ENCODE assay signal across 1 cellular context in genomic region chr6:110310861-110311446, GRCh38.
TF ChIP-seq lines count a peak whose summit lies in the region.

No MANE protein-coding gene starts in this region.

TF ChIP-seq in H1, 55 proteins besides CTCF, POLR2A, EP300 and RAD21 (continued from another document):
- TF ChIP-seq CHD7 (IDR thresholded peaks at IDR 0.05; ENCODE audit: insufficient replicate concordance, low read length): no peak
- TF ChIP-seq TAF1 (IDR thresholded peaks at IDR 0.05; ENCODE audit: low read depth, low read length): no peak
- no peak for TF ChIP-seq CHD2 (IDR thresholded peaks at IDR 0.05; ENCODE audit: low read length)
- TF ChIP-seq JUND (IDR thresholded peaks at IDR 0.05; ENCODE audit: low read length): no peak
- TF ChIP-seq TAF7 (optimal IDR thresholded peaks at IDR 0.05; ENCODE audit: borderline replicate concordance, low read depth, low read length): no peak
- no peak for TF ChIP-seq SRF (IDR thresholded peaks at IDR 0.05; ENCODE audit: low read depth, low read length)
- no peak for TF ChIP-seq KDM4A (IDR thresholded peaks at IDR 0.05; ENCODE audit: low read depth, low read length, severe bottlenecking)
- no peak for TF ChIP-seq EZH2 (IDR thresholded peaks at IDR 0.05; ENCODE audit: low read depth, low read length, severe bottlenecking)
- TF ChIP-seq POU5F1 (IDR thresholded peaks at IDR 0.05; ENCODE audit: low read depth, low read length): no peak
- no peak for TF ChIP-seq MAX (IDR thresholded peaks at IDR 0.05)
- no peak for TF ChIP-seq PHF8 (conservative IDR thresholded peaks at IDR 0.05; ENCODE audit: low read depth, low read length)
